ENCODE assay signal across 1 cellular context in genomic region chr6:106513813-106514212, GRCh38.
A peak's percentile ranks its signal among the peaks of the same experiment; 100 is the strongest.
TF ChIP-seq lines count a peak whose summit lies in the region.

No MANE protein-coding gene starts in this region.

TF ChIP-seq in SK-N-SH, 30 proteins besides CTCF, POLR2A, EP300 and RAD21 (continued from another document):
- no peak for TF ChIP-seq MAX (IDR thresholded peaks at IDR 0.05; ENCODE audit: low read depth)
- TF ChIP-seq SMC3 (IDR thresholded peaks at IDR 0.05; ENCODE audit: low read depth, low read length): no peak
- TF ChIP-seq JUND (IDR thresholded peaks at IDR 0.05): peak; percentile 47; the same call in 1 of the 2 replicates
- TF ChIP-seq TCF12 (IDR thresholded peaks at IDR 0.05): peak; percentile 81
- TF ChIP-seq RFX5 (IDR thresholded peaks at IDR 0.05; ENCODE audit: low read length): no peak
- TF ChIP-seq NFIC (IDR thresholded peaks at IDR 0.05; ENCODE audit: borderline replicate concordance): peak; percentile 36; the same call in 1 of the 2 replicates
